In genomic region chr2:160917850-160918249, GRCh38 we compare ENCODE assay signal across 21 cellular contexts.
DNase-seq lines count a peak whose midpoint lies in the region; ATAC-seq and TF ChIP-seq lines count a peak whose summit lies in the region.
"Had no signal": no experiment of that assay in that cellular context is flagged by ENCODE, and none has a peak within 500 bp of the region (broad histone marks: within the 10 kb centered on the region; RNA-seq: fewer than 3 reads in every experiment).

No MANE protein-coding gene starts in this region.

- no peak overlapping the region for H2AFZ ChIP-seq in GM23248

- no peaks in the 10 kb centered on the region for H4K20me1 ChIP-seq in GM23248 (ENCODE audit: insufficient read depth)

- DNase-seq in GM23248 (peak; percentile 51), SW480 (ENCODE audit: low spot score) (peak; percentile 52), epithelial cell of proximal tubule (ENCODE audit: low read depth) (peak; percentile 32), left kidney (ENCODE audit: low read depth, low spot score) (peak; percentile 34), cortex of kidney (lab: John Stamatoyannopoulos, UW) (no peak)
- DNase-seq: Caco-2; CD8-positive, alpha-beta T cell; KBM-7; MM.1S; NCI-H2029; NCI-H446 treated with DMSO at 0.1 percent for 48 hours; NK-92 treated with Interleukin-12 subunit alpha and Interleukin-12 subunit beta, amount 100 ng/mL, for 24 hours; PC-3; Right ventricle myocardium superior; RPMI8226 had no signal

- H3K4me2 ChIP-seq in GM23248 (ENCODE audit: unreplicated experiment): no peak overlapping the region

- no peak overlapping the region for H3K27ac ChIP-seq in GM23248
- H3K27ac ChIP-seq: C4-2B, SJSA1 had no signal

- H3K9me3 ChIP-seq in GM23248 (ENCODE audit: low read depth): no peaks in the 10 kb centered on the region
- H3K9me3 ChIP-seq: Caco-2, SJSA1 had no signal

- peaks cover 62% of the 10 kb centered on the region for H3K4me1 ChIP-seq in GM23248 (ENCODE audit: insufficient read depth)
- H3K4me1 ChIP-seq: Caco-2 had no signal

- no peaks in the 10 kb centered on the region for H3K36me3 ChIP-seq in GM23248 (ENCODE audit: low read depth)
- H3K36me3 ChIP-seq: SJSA1 had no signal

- in situ Hi-C loops in GM23248 (cut with MboI): no loop called here

- no peak for ATAC-seq in GM21528 (IDR thresholded peaks at IDR 0.05; ENCODE audit: low FRiP score, unreplicated experiment)
- no peak for ATAC-seq in GM19395 (IDR thresholded peaks at IDR 0.05; ENCODE audit: unreplicated experiment)
- no peak for ATAC-seq in HG03139 (IDR thresholded peaks at IDR 0.05; ENCODE audit: unreplicated experiment)
- ATAC-seq: CD8-positive, alpha-beta T cell; GM12878; PC-3 had no signal

- H3K27me3 ChIP-seq in GM23248 (replicated peaks; ENCODE audit: insufficient read depth): no peaks in the 10 kb centered on the region
- H3K27me3 ChIP-seq: SJSA1 had no signal

- H3K9me2 ChIP-seq in GM23248 (ENCODE audit: insufficient read depth): no peaks in the 10 kb centered on the region

- H3F3A ChIP-seq in GM23248 (ENCODE audit: insufficient read depth): peaks cover 49% of the 10 kb centered on the region

- WGBS in GM23248 (ENCODE audit: low coverage in 1 of 2, low lambda C conversion rate in 2 of 2, missing lambda C conversion rate in 2 of 2), 2 experiments: 10 to 14% methylated on average over 3 of the region's 3 CpGs

- H3K4me3 ChIP-seq in GM23248 (no peak overlapping the region), epithelial cell of proximal tubule (ENCODE audit: low read depth, low read length) (no peak overlapping the region)
- H3K4me3 ChIP-seq: GM12878, SJSA1 had no signal

- no peak for TF ChIP-seq CTCF in epithelial cell of proximal tubule (conservative IDR thresholded peaks at IDR 0.05; ENCODE audit: low read depth, low read length)

- H3K79me2 ChIP-seq in GM23248 (ENCODE audit: insufficient read depth): no peaks in the 10 kb centered on the region

- H3K9ac ChIP-seq in GM23248: no peak overlapping the region
